ENCODE assay signal across 8 cellular contexts in genomic region chr17:81101614-81102306, GRCh38.
A peak's percentile ranks its signal among the peaks of the same experiment; 100 is the strongest.
DNase-seq lines count a peak whose midpoint lies in the region; ATAC-seq and TF ChIP-seq lines count a peak whose summit lies in the region.

No MANE protein-coding gene starts in this region.

- no peaks in the 10 kb centered on the region for H3K36me3 Mint-ChIP-seq in type B pancreatic cell

- no peaks in the 10 kb centered on the region for H3K27me3 Mint-ChIP-seq in type B pancreatic cell

- no peak overlapping the region for H3K4me3 ChIP-seq in Loucy (ENCODE audit: low read length, poor library complexity, severe bottlenecking)
- no peak overlapping the region for H3K4me3 ChIP-seq in parathyroid adenoma (ENCODE audit: low read depth, low read length)

- H3K4me3 Mint-ChIP-seq in type B pancreatic cell: no peak overlapping the region

- no peak overlapping the region for H2AFZ ChIP-seq in Loucy (ENCODE audit: low read length)
- H2AFZ ChIP-seq in parathyroid adenoma: no peak overlapping the region

- H3K4me1 Mint-ChIP-seq in type B pancreatic cell (ENCODE audit: unreplicated experiment): peaks cover 5% of the 10 kb centered on the region

- H3K79me2 ChIP-seq in Loucy (ENCODE audit: insufficient read depth, low read length) (no peaks in the 10 kb centered on the region), parathyroid adenoma (no peaks in the 10 kb centered on the region)

- no peaks in the 10 kb centered on the region for H3K9me3 Mint-ChIP-seq in type B pancreatic cell

- H3K9me3 ChIP-seq in Loucy (ENCODE audit: insufficient read depth, low read depth, low read length) (no peaks in the 10 kb centered on the region), parathyroid adenoma (ENCODE audit: control insufficient read depth, low read length) (no peaks in the 10 kb centered on the region)

- ATAC-seq in GM21717 (IDR thresholded peaks at IDR 0.05; ENCODE audit: unreplicated experiment): peak; percentile 50

- H3K9me2 ChIP-seq in Loucy (replicated peaks; ENCODE audit: low read depth, low read length): no peaks in the 10 kb centered on the region

- peak; percentile 100 for TF ChIP-seq CTCF in Loucy (conservative IDR thresholded peaks at IDR 0.05; ENCODE audit: low read length)
- peak; percentile 100 for TF ChIP-seq CTCF in parathyroid adenoma (IDR thresholded peaks at IDR 0.05)
- peak; percentile 100 for TF ChIP-seq CTCF in type B pancreatic cell (conservative IDR thresholded peaks at IDR 0.05)

- H3K27me3 ChIP-seq in Loucy (ENCODE audit: insufficient read depth, low read length, poor library complexity, severe bottlenecking): no peaks in the 10 kb centered on the region
- no peaks in the 10 kb centered on the region for H3K27me3 ChIP-seq in parathyroid adenoma (ENCODE audit: control insufficient read depth, insufficient read depth, low read length)

- peak; percentile 91 for DNase-seq in DMS53 (lab: John Stamatoyannopoulos, UW)
- DNase-seq in SK-N-DZ (ENCODE audit: low spot score): peak; percentile 88
- peak; percentile 66 to 90 (median 80) for DNase-seq in activated naive CD4-positive, alpha-beta T cell (lab: John Stamatoyannopoulos, UW)
- peak; percentile 73 for DNase-seq in globus pallidus (ENCODE audit: low spot score)
- peak; percentile 92 for DNase-seq in type B pancreatic cell (ENCODE audit: extremely low spot score, unreplicated experiment)

- no peaks in the 10 kb centered on the region for H4K20me1 ChIP-seq in Loucy (ENCODE audit: insufficient read depth, low read length, poor library complexity, severe bottlenecking)

- H3K27ac Mint-ChIP-seq in type B pancreatic cell: no peak overlapping the region

- no peaks in the 10 kb centered on the region for H3K36me3 ChIP-seq in Loucy (ENCODE audit: insufficient read depth, low read length)
- no peaks in the 10 kb centered on the region for H3K36me3 ChIP-seq in parathyroid adenoma (ENCODE audit: control insufficient read depth, insufficient read depth, low read length)

- no peaks in the 10 kb centered on the region for H3K4me1 ChIP-seq in Loucy (ENCODE audit: insufficient read depth, low read length, poor library complexity, severe bottlenecking)
- H3K4me1 ChIP-seq in parathyroid adenoma: peaks cover 5% of the 10 kb centered on the region

- no peak overlapping the region for H3K27ac ChIP-seq in parathyroid adenoma

- H3K9ac ChIP-seq in Loucy (ENCODE audit: low read depth, low read length, poor library complexity, severe bottlenecking) (no peak overlapping the region), parathyroid adenoma (no peak overlapping the region)

- H3K4me2 ChIP-seq in Loucy (ENCODE audit: low read depth, low read length, poor library complexity, severe bottlenecking) (no peak overlapping the region), parathyroid adenoma (ENCODE audit: low read length) (no peak overlapping the region)

- no peaks in the 10 kb centered on the region for H3F3A ChIP-seq in Loucy (ENCODE audit: low read depth)
